ENCODE assay signal across 10 cellular contexts in genomic region chr3:189304465-189305341, GRCh38.
DNase-seq lines count a peak whose midpoint lies in the region; ATAC-seq and TF ChIP-seq lines count a peak whose summit lies in the region.
"Had no signal": no experiment of that assay in that cellular context is flagged by ENCODE, and none has a peak within 500 bp of the region (broad histone marks: within the 10 kb centered on the region; RNA-seq: fewer than 3 reads in every experiment).

No MANE protein-coding gene starts in this region.

- H3K27me3 Mint-ChIP-seq in naive thymus-derived CD4-positive, alpha-beta T cell = no peaks in the 10 kb centered on the region

- no peaks in the 10 kb centered on the region for H3K9me3 ChIP-seq in adipocyte (ENCODE audit: control insufficient read depth, low read length)
- no peaks in the 10 kb centered on the region for H3K9me3 ChIP-seq in naive thymus-derived CD4-positive, alpha-beta T cell (ENCODE audit: control insufficient read depth in 2 of 3, low read length in 3 of 3)
- no peaks in the 10 kb centered on the region for H3K9me3 ChIP-seq in left ventricle myocardium inferior (replicated peaks)

- POLR2A ChIA-PET in naive thymus-derived CD4-positive, alpha-beta T cell (lab: Charles Lee) = interaction anchor here (1.5 kb wide), 1 partner anchor 20 kb away, joined by 6 read pairs; no protein-coding TSS in a partner anchor

- H3K4me3 ChIP-seq in adipocyte (ENCODE audit: low read length) (no peak overlapping the region), left ventricle myocardium inferior (no peak overlapping the region)
- H3K4me3 ChIP-seq in naive thymus-derived CD4-positive, alpha-beta T cell (ENCODE audit: low read length) = no peak overlapping the region
- H3K4me3 ChIP-seq: dorsolateral prefrontal cortex had no signal

- peaks cover 0 to 7% (median 0%) of the 10 kb centered on the region in 11 donors for H3K9me3 Mint-ChIP-seq in naive thymus-derived CD4-positive, alpha-beta T cell

- peak overlapping the region; percentile 27 to 77 (median 64) for H3K4me3 Mint-ChIP-seq in naive thymus-derived CD4-positive, alpha-beta T cell

- peaks cover 9% of the 10 kb centered on the region for H3K4me1 ChIP-seq in adipocyte (ENCODE audit: control insufficient read depth, insufficient read depth, low read length)
- H3K4me1 ChIP-seq in naive thymus-derived CD4-positive, alpha-beta T cell (ENCODE audit: control insufficient read depth in 2 of 2, insufficient read depth in 2 of 2, low read length in 2 of 2) = peaks cover 0 to 19% of the 10 kb centered on the region in 2 donors
- H3K4me1 ChIP-seq in left ventricle myocardium inferior = no peaks in the 10 kb centered on the region

- peak overlapping the region; percentile 44 to 93 (median 86) for H3K27ac Mint-ChIP-seq in naive thymus-derived CD4-positive, alpha-beta T cell

- no peak for TF ChIP-seq CTCF in left ventricle myocardium inferior (IDR thresholded peaks at IDR 0.05; ENCODE audit: borderline replicate concordance)

- H3K27me3 ChIP-seq in adipocyte (replicated peaks; ENCODE audit: control insufficient read depth, insufficient read depth, low read length) (no peaks in the 10 kb centered on the region), left ventricle myocardium inferior (ENCODE audit: low read depth) (no peaks in the 10 kb centered on the region)
- no peaks in the 10 kb centered on the region for H3K27me3 ChIP-seq in naive thymus-derived CD4-positive, alpha-beta T cell (ENCODE audit: control insufficient read depth in 2 of 2, insufficient read depth in 2 of 2, low read length in 2 of 2)
- H3K27me3 ChIP-seq: dorsolateral prefrontal cortex had no signal

- intact Hi-C loops in naive thymus-derived CD4-positive, alpha-beta T cell (cut with micrococcal nuclease) = loop anchor here (1.0 to 10.0 kb wide), 6 partner anchors 16 to 52 kb away; no protein-coding TSS in a partner anchor
- intact Hi-C loops in left ventricle myocardium inferior (cut with micrococcal nuclease) = no loop called here

- H3K36me3 Mint-ChIP-seq in naive thymus-derived CD4-positive, alpha-beta T cell = peaks cover 0 to 20% (median 0%) of the 10 kb centered on the region in 5 donors

- DNase-seq in NCI-H2081 treated with DMSO at 0.1 percent for 48 hours (lab: John Stamatoyannopoulos, UW) (peak; percentile 100), adipocyte (ENCODE audit: low read depth) (peak; percentile 55), retina (no peak), left ventricle myocardium inferior (no peak)
- DNase-seq in naive thymus-derived CD4-positive, alpha-beta T cell = peak in 5 of 9 donors; percentile 16 to 42 (median 28)

- peaks cover 15 to 67% (median 57%) of the 10 kb centered on the region in 7 donors for H3K4me1 Mint-ChIP-seq in naive thymus-derived CD4-positive, alpha-beta T cell

- H3K36me3 ChIP-seq in adipocyte (ENCODE audit: control insufficient read depth, insufficient read depth, low read length, severe bottlenecking) = no peaks in the 10 kb centered on the region
- no peaks in the 10 kb centered on the region for H3K36me3 ChIP-seq in naive thymus-derived CD4-positive, alpha-beta T cell (ENCODE audit: control insufficient read depth in 2 of 3, insufficient read depth in 3 of 3, low read length in 3 of 3)
- H3K36me3 ChIP-seq in left ventricle myocardium inferior = no peaks in the 10 kb centered on the region

- CTCF ChIA-PET in naive thymus-derived CD4-positive, alpha-beta T cell (lab: Charles Lee) = interaction anchor here (0.7 to 2.2 kb wide), 5 partner anchors 16 to 575 kb away, joined by 3 to 7 read pairs (median 4); no protein-coding TSS in a partner anchor

- no peak overlapping the region for H3K9ac ChIP-seq in adipocyte (ENCODE audit: low read length)

- peak; percentile 10 for ATAC-seq in GM18498 (IDR thresholded peaks at IDR 0.05; ENCODE audit: unreplicated experiment)
- no peak for ATAC-seq in naive thymus-derived CD4-positive, alpha-beta T cell
- no peak for ATAC-seq in HG03571 (IDR thresholded peaks at IDR 0.05; ENCODE audit: unreplicated experiment)
- ATAC-seq in HG02884 (IDR thresholded peaks at IDR 0.05; ENCODE audit: unreplicated experiment) = no peak

- no peak overlapping the region for H3K27ac ChIP-seq in naive thymus-derived CD4-positive, alpha-beta T cell (ENCODE audit: low read depth, low read length)
- no peak overlapping the region for H3K27ac ChIP-seq in left ventricle myocardium inferior (replicated peaks)
- H3K27ac ChIP-seq: dorsolateral prefrontal cortex, HL-60 had no signal

Comparison
In these comparisons a context has a peak if more than half of its experiments do, and no peak if none do; other contexts are left out.
1. DNase-seq: peak in NCI-H2081 treated with DMSO at 0.1 percent for 48 hours (single experiment), adipocyte (single experiment) and naive thymus-derived CD4-positive, alpha-beta T cell (5 of 9); none in retina (single experiment) and left ventricle myocardium inferior (single experiment).